10 cellular contexts compared by ENCODE assay signal in genomic region chrX:47958943-47959342, GRCh38. TPM values are rescaled to one million over a fixed set of nuclear protein-coding genes. Genes with fewer than 3 reads are reported as not detected.
A peak's percentile ranks its signal among the peaks of the same experiment; 100 is the strongest.
DNase-seq lines count a peak whose midpoint lies in the region; ATAC-seq, FAIRE-seq and TF ChIP-seq lines count a peak whose summit lies in the region.
"Had no signal": no experiment of that assay in that cellular context is flagged by ENCODE, and none has a peak within 500 bp of the region (broad histone marks: within the 10 kb centered on the region; RNA-seq: fewer than 3 reads in every experiment).

No MANE protein-coding gene starts in this region.

- TF ChIP-seq CTCF in BE2C (IDR thresholded peaks at IDR 0.05; ENCODE audit: low read depth, low read length): peak; percentile 31; the same call in 1 of the 2 replicates
- TF ChIP-seq CTCF in fibroblast of pulmonary artery (IDR thresholded peaks at IDR 0.05; ENCODE audit: low read length, missing control alignments): peak; percentile 19

- H3K4me1 ChIP-seq in BE2C: no peaks in the 10 kb centered on the region

- no peaks in the 10 kb centered on the region for H3K36me3 ChIP-seq in BE2C

- TF ChIP-seq POLR2A in GM12891 (IDR thresholded peaks at IDR 0.05; ENCODE audit: low read depth, low read length): no peak

- H3K4me3 ChIP-seq in BE2C (ENCODE audit: low read depth, low read length) (no peak overlapping the region), fibroblast of pulmonary artery (replicated peaks; ENCODE audit: low read depth, low read length) (no peak overlapping the region)
- H3K4me3 ChIP-seq: SK-N-MC had no signal

- H3K27me3 ChIP-seq in BE2C: no peaks in the 10 kb centered on the region

- peak; percentile 58 for FAIRE-seq in GM12891 (lab: Jason Lieb, UNC)
- FAIRE-seq: GM12892 had no signal

- peak; percentile 8 for DNase-seq in BE2C
- DNase-seq in GM12891 (ENCODE audit: insufficient read length, low spot score): no peak
- peak; percentile 13 for DNase-seq in SK-N-DZ (ENCODE audit: low spot score)
- DNase-seq in fibroblast of pulmonary artery (ENCODE audit: low read depth): peak; percentile 6
- no peak for DNase-seq in nucleus accumbens (lab: John Stamatoyannopoulos, UW)
- no peak for DNase-seq in NCI-H2081 (lab: John Stamatoyannopoulos, UW)
- DNase-seq in NCI-H128 (lab: John Stamatoyannopoulos, UW; ENCODE audit: unreplicated experiment): no peak

- no peak for ATAC-seq in HG03354 (IDR thresholded peaks at IDR 0.05; ENCODE audit: poor library complexity, severe bottlenecking, unreplicated experiment)

- H3K9me3 ChIP-seq in BE2C: no peaks in the 10 kb centered on the region

TF ChIP-seq in GM12891, 5 proteins besides CTCF, POLR2A, EP300 and RAD21:
- TF ChIP-seq TAF1 (IDR thresholded peaks at IDR 0.05; ENCODE audit: low read depth, low read length) (no peak), POLR2AphosphoS5 (IDR thresholded peaks at IDR 0.05; ENCODE audit: low read depth, low read length) (no peak), POU2F2 (IDR thresholded peaks at IDR 0.05; ENCODE audit: low read depth, low read length) (no peak), PAX5 (IDR thresholded peaks at IDR 0.05; ENCODE audit: insufficient read depth, low read length, severe bottlenecking) (no peak), SPI1 (IDR thresholded peaks at IDR 0.05; ENCODE audit: low read depth, low read length) (no peak)

RNA-seq across cellular contexts. Expression of gene ZNF182, which starts 44.8 kb away (rescaled TPM):
- 3.4 TPM for polyA plus RNA-seq in BE2C (2012; ENCODE audit: insufficient read depth, insufficient read length, low read depth)
- polyA plus RNA-seq in GM12891 (2012; ENCODE audit: low read depth, missing spikeins): 2.8 TPM
- polyA plus RNA-seq in SK-N-DZ (2014; cell fraction: cytosol; rRNA removed): 5.7 and 5.9 TPM in 2 replicates
- polyA plus RNA-seq in SK-N-DZ (2014; cell fraction: nucleus; rRNA removed): 6.4 and 9.0 TPM in 2 replicates

RNA-seq across cellular contexts. Expression of gene SPACA5, which starts 47.8 kb away (rescaled TPM):
- not detected for polyA plus RNA-seq in BE2C (2012; ENCODE audit: insufficient read depth, insufficient read length, low read depth)
- polyA plus RNA-seq in GM12891 (2012; ENCODE audit: low read depth, missing spikeins): 0.45 TPM
- not detected in 2 replicates for polyA plus RNA-seq in SK-N-DZ (2014; cell fraction: cytosol; rRNA removed)
- polyA plus RNA-seq in SK-N-DZ (2014; cell fraction: nucleus; rRNA removed): not detected in 2 replicates

Comparison
In these comparisons a context has a peak if more than half of its experiments do, and no peak if none do; other contexts are left out.
1. DNase-seq: peak in BE2C (single experiment), SK-N-DZ (single experiment) and fibroblast of pulmonary artery (single experiment); none in GM12891 (single experiment), nucleus accumbens (0 of 56), NCI-H2081 (0 of 2) and NCI-H128 (single experiment).